Comparison of ENCODE assay signal across 25 cellular contexts in the genomic region with DNA sequence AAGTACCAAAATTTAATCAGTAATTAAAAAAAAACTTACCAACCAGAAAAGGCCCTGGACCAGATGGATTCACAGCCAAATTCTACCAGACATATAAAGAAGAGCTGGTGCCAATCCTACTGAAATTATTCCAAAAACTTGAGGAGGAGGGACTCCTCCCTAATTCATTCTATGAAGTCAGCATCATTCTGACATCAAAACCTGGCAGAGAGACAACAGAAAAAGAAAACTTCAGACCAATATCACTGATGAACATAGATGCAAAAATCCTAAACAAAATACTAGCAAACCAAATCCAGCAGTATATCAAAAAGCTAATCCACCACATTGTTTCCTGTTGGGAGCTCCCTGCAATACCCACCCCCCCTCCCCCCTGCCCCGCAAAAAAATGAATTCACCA.
DNase-seq lines count a peak whose midpoint lies in the region; ATAC-seq and FAIRE-seq lines count a peak whose summit lies in the region.
"Had no signal": no experiment of that assay in that cellular context is flagged by ENCODE, and none has a peak within 500 bp of the region (broad histone marks: within the 10 kb centered on the region; RNA-seq: fewer than 3 reads in every experiment).

A gene (minus strand): TSS at position 101 of the 400 bp plus-strand sequence. CDS start 19,639 bp downstream, outside the sequence.

- ATAC-seq in HG02763 (IDR thresholded peaks at IDR 0.05; ENCODE audit: unreplicated experiment): no peak
- ATAC-seq: A549; CD8-positive, alpha-beta T cell had no signal

- no peak for DNase-seq in HTR-8/SVneo (ENCODE audit: insufficient read length, low spot score)
- DNase-seq: 8988T; ACHN; AML-193; BE2C; C1 segment of cervical spinal cord; Caco-2; Calu3; CD4-positive, alpha-beta memory T cell; CD4-positive, alpha-beta T cell; CD4-positive, CD25-positive, alpha-beta regulatory T cell; CD8-positive, alpha-beta memory T cell; CD8-positive, alpha-beta T cell; COR-L47; DMS 273 treated with DMSO at 0.1 percent for 48 hours; DMS153; DMS53; DMS79; DMS79 treated with DMSO at 0.1 percent for 48 hours; DND-41; EL had no signal

- peak; percentile 20 for FAIRE-seq in HTR-8/SVneo (lab: Jason Lieb, UNC)
- FAIRE-seq: A204.1, A549, D721Med had no signal
